15 cellular contexts compared by ENCODE assay signal in genomic region chr11:83047515-83048225, GRCh38. TPM values are rescaled to one million over a fixed set of nuclear protein-coding genes. Genes with fewer than 3 reads are reported as not detected.
DNase-seq lines count a peak whose midpoint lies in the region; ATAC-seq, FAIRE-seq and TF ChIP-seq lines count a peak whose summit lies in the region.
"Had no signal": no experiment of that assay in that cellular context is flagged by ENCODE, and none has a peak within 500 bp of the region (broad histone marks: within the 10 kb centered on the region; RNA-seq: fewer than 3 reads in every experiment).

No MANE protein-coding gene starts in this region.

- H3K14ac ChIP-seq in trophoblast cell (ENCODE audit: low read length): no peak overlapping the region

- no peaks in the 10 kb centered on the region for H3K79me2 ChIP-seq in trophoblast cell (ENCODE audit: control insufficient read depth, insufficient read depth, low read length, poor library complexity)

- no CpG with 5 or more reads among the region's 4 CpGs for WGBS in trophoblast cell (ENCODE audit: extremely low coverage, insufficient coverage, insufficient read length)
- 64 to 69% (median 67%) methylated on average over 4 of the region's 4 CpGs for WGBS in small intestine, 3 donors
- 69 to 74% methylated on average over 4 of the region's 4 CpGs for WGBS in body of pancreas, 2 donors

- TF ChIP-seq POLR2A in body of pancreas (IDR thresholded peaks at IDR 0.05): no peak

- no peak overlapping the region for H3K18ac ChIP-seq in trophoblast cell (ENCODE audit: low read length)

- no peak overlapping the region for H2AFZ ChIP-seq in trophoblast cell (ENCODE audit: insufficient read depth, low read length, poor library complexity)

- ATAC-seq in GM21526 (IDR thresholded peaks at IDR 0.05; ENCODE audit: low FRiP score, unreplicated experiment) (no peak), body of pancreas (no peak)

- no peak overlapping the region for H3K27ac ChIP-seq in trophoblast cell (ENCODE audit: low read depth, low read length)
- no peak overlapping the region for H3K27ac ChIP-seq in small intestine (ENCODE audit: low read depth in 1 of 2, low read length in 1 of 2)
- no peak overlapping the region for H3K27ac ChIP-seq in body of pancreas

- FAIRE-seq in small intestine (lab: Jason Lieb, UNC): no peak

- no peak overlapping the region for H2BK12ac ChIP-seq in trophoblast cell (ENCODE audit: low read length)

- H4K12ac ChIP-seq in trophoblast cell (ENCODE audit: low read depth, low read length): no peak overlapping the region

- H2BK120ac ChIP-seq in trophoblast cell (ENCODE audit: insufficient read depth, low read length, poor library complexity): no peak overlapping the region

- H4K91ac ChIP-seq in trophoblast cell (ENCODE audit: low read depth, low read length): no peak overlapping the region

- no peak overlapping the region for H3K4me2 ChIP-seq in trophoblast cell (ENCODE audit: low read length)

- DNase-seq in EH (ENCODE audit: low read depth): peak; percentile 67
- DNase-seq in NCI-H146 (lab: John Stamatoyannopoulos, UW): peak; percentile 49
- DNase-seq in astrocyte of the cerebellum (ENCODE audit: low read depth): peak; percentile 34
- DNase-seq in trophoblast cell: peak; percentile 78 to 80
- no peak for DNase-seq in activated naive CD4-positive, alpha-beta T cell treated with anti-CD3 and anti-CD28 coated beads, Interleukin-2, amount 50 U/mL, for 16 hours
- DNase-seq in small intestine: no peak
- no peak for DNase-seq in body of pancreas
- DNase-seq: activated CD4-positive, alpha-beta memory T cell treated with anti-CD3 and anti-CD28 coated beads for 36 hours; CD4-positive, alpha-beta memory T cell; Kasumi-1; kidney glomerular epithelial cell; NCI-H526; stimulated activated naive CD4-positive, alpha-beta T cell; T-helper 1 cell had no signal

- H3K4me1 ChIP-seq in trophoblast cell (ENCODE audit: control insufficient read depth in 1 of 2, insufficient read depth in 2 of 2, low read length in 2 of 2): no peaks in the 10 kb centered on the region
- peaks cover 0 to 7% of the 10 kb centered on the region in 2 donors for H3K4me1 ChIP-seq in small intestine (ENCODE audit: control insufficient read depth in 2 of 2, insufficient read depth in 1 of 2, low read depth in 1 of 2, low read length in 1 of 2)
- H3K4me1 ChIP-seq in body of pancreas: peaks cover 16% of the 10 kb centered on the region

- no peaks in the 10 kb centered on the region for H3K36me3 ChIP-seq in trophoblast cell (ENCODE audit: control insufficient read depth in 1 of 2, insufficient read depth in 2 of 2, low read length in 2 of 2)
- H3K36me3 ChIP-seq in small intestine (ENCODE audit: control insufficient read depth in 2 of 2, insufficient read depth in 2 of 2, low read length in 2 of 2): no peaks in the 10 kb centered on the region
- H3K36me3 ChIP-seq in body of pancreas (replicated peaks in 1 of 2; ENCODE audit: insufficient read depth in 1 of 2, low read depth in 2 of 2): no peaks in the 10 kb centered on the region

- no peaks in the 10 kb centered on the region for H3K27me3 ChIP-seq in trophoblast cell (ENCODE audit: insufficient read depth, low read length)
- H3K27me3 ChIP-seq in small intestine (ENCODE audit: control insufficient read depth in 2 of 2, insufficient read depth in 2 of 2, low read length in 2 of 2): no peaks in the 10 kb centered on the region
- H3K27me3 ChIP-seq in body of pancreas: no peaks in the 10 kb centered on the region

- no peak overlapping the region for H3K4ac ChIP-seq in trophoblast cell (ENCODE audit: low read depth, low read length)

- H3K9ac ChIP-seq in trophoblast cell (ENCODE audit: low read length): no peak overlapping the region

- no peaks in the 10 kb centered on the region for H3K9me3 ChIP-seq in trophoblast cell (ENCODE audit: insufficient read depth, low read depth, low read length)
- no peaks in the 10 kb centered on the region for H3K9me3 ChIP-seq in small intestine (ENCODE audit: control insufficient read depth, low read depth)
- H3K9me3 ChIP-seq in body of pancreas: no peaks in the 10 kb centered on the region

- no peak overlapping the region for H2AK5ac ChIP-seq in trophoblast cell (ENCODE audit: low read length)

- intact Hi-C loops in body of pancreas (cut with DNase I): no loop called here

- in situ Hi-C loops in astrocyte of the cerebellum (cut with HindIII; ENCODE audit: low sequenced_read_pairs): no loop called here

- no peak overlapping the region for H4K8ac ChIP-seq in trophoblast cell (ENCODE audit: low read depth, low read length)

- no peak overlapping the region for H2BK5ac ChIP-seq in trophoblast cell (ENCODE audit: low read depth, low read length, poor library complexity)

- no peak overlapping the region for H3K4me3 ChIP-seq in astrocyte of the cerebellum (ENCODE audit: low read depth, low read length)
- no peak overlapping the region for H3K4me3 ChIP-seq in trophoblast cell (ENCODE audit: low read depth, low read length)
- no peak overlapping the region for H3K4me3 ChIP-seq in small intestine (ENCODE audit: low read depth in 1 of 2, low read length in 2 of 2)
- no peak overlapping the region for H3K4me3 ChIP-seq in body of pancreas

- no peak overlapping the region for H3K23ac ChIP-seq in trophoblast cell (ENCODE audit: low read length)

- TF ChIP-seq CTCF in astrocyte of the cerebellum (IDR thresholded peaks at IDR 0.05; ENCODE audit: low read depth, low read length, missing control alignments) (no peak), body of pancreas (IDR thresholded peaks at IDR 0.05) (no peak)

- H3K79me1 ChIP-seq in trophoblast cell (ENCODE audit: low read length): no peaks in the 10 kb centered on the region

RNA-seq across cellular contexts. Expression of gene RAB30, which starts 24.0 kb away (rescaled TPM):
- 4.2 and 4.3 TPM in 2 replicates for polyA plus RNA-seq in trophoblast cell (2013)
- polyA plus RNA-seq in small intestine: 10 to 100 TPM in 2 of 3 donors, 1 to 10 TPM in 1; 3.2 to 15.9 (median 13.0) TPM
- 10 to 100 TPM in 1 of 2 donors, 1 to 10 TPM in 1; 1.6 to 10.4 TPM for total RNA-seq in body of pancreas

Comparison
In these comparisons a context has a peak if more than half of its experiments do, and no peak if none do; other contexts are left out.
1. DNase-seq: peak in EH (single experiment), NCI-H146 (single experiment), astrocyte of the cerebellum (single experiment) and trophoblast cell (2 of 2); none in activated naive CD4-positive, alpha-beta T cell treated with anti-CD3 and anti-CD28 coated beads, Interleukin-2, amount 50 U/mL, for 16 hours (single experiment), small intestine (single experiment) and body of pancreas (0 of 4).